21 cellular contexts compared by ENCODE assay signal in the genomic region with DNA sequence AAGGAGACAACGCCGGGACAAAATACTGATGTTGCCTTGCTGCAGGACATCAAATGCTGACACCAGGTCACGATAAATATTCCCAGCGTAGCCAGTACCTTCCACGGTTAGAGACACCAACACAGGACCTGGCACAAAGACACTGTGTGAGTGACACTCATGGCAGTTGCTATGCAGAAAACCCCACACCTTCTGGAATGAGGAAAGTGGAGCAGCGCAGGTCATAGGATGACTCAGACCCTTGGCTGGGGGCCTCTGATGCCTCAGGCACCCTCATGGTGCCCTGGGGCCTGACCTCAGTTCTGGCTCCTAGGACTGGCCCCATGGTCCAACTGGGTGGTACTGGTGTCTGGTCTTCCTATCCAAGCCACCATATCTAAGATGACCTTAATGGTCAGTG. TPM values are rescaled to one million over a fixed set of nuclear protein-coding genes. Genes with fewer than 3 reads are reported as not detected.
A peak's percentile ranks its signal among the peaks of the same experiment; 100 is the strongest.
DNase-seq lines count a peak whose midpoint lies in the region; ATAC-seq and TF ChIP-seq lines count a peak whose summit lies in the region.
"Had no signal": no experiment of that assay in that cellular context is flagged by ENCODE, and none has a peak within 500 bp of the region (broad histone marks: within the 10 kb centered on the region; RNA-seq: fewer than 3 reads in every experiment).

No MANE protein-coding gene starts in this region.

- DNase-seq in activated naive CD8-positive, alpha-beta T cell treated with anti-CD3 and anti-CD28 coated beads, Interleukin-2, amount 50 U/mL, for 24 hours = no peak
- no peak for DNase-seq in activated naive CD8-positive, alpha-beta T cell treated with anti-CD3 and anti-CD28 coated beads for 36 hours
- DNase-seq in PC-9 = peak; percentile 75 to 82
- peak; percentile 57 for DNase-seq in glomerular visceral epithelial cell (ENCODE audit: extremely low spot score)
- DNase-seq in medulla oblongata (ENCODE audit: extremely low spot score) = no peak
- DNase-seq in CD14-positive monocyte (ENCODE audit: low spot score) = no peak
- DNase-seq: activated CD8-positive, alpha-beta memory T cell treated with anti-CD3 and anti-CD28 coated beads, Interleukin-2, amount 10 ng/mL, durations not matched to agents 7 days and 5 days; activated gamma-delta T cell; aorta; endodermal cell; KG1; NCI-H1436 treated with DMSO at 0.1 percent for 48 hours; NCI-H345; sigmoid colon had no signal

- peak overlapping the region; percentile 48 for H3K27ac ChIP-seq in PC-9
- H3K27ac ChIP-seq: sigmoid colon, vagina had no signal

- no peaks in the 10 kb centered on the region for H3K9me3 Mint-ChIP-seq in activated naive CD8-positive, alpha-beta T cell treated with anti-CD3 and anti-CD28 coated beads, Interleukin-2, amount 50 U/mL, for 24 hours
- H3K9me3 Mint-ChIP-seq in activated naive CD8-positive, alpha-beta T cell treated with anti-CD3 and anti-CD28 coated beads for 36 hours = no peaks in the 10 kb centered on the region
- H3K9me3 Mint-ChIP-seq in CD14-positive monocyte = no peaks in the 10 kb centered on the region
- H3K9me3 Mint-ChIP-seq: endodermal cell had no signal

- H3K27me3 ChIP-seq in PC-9 (ENCODE audit: insufficient read depth, low read depth) = no peaks in the 10 kb centered on the region
- H3K27me3 ChIP-seq: sigmoid colon, vagina had no signal

- no peaks in the 10 kb centered on the region for H4K20me1 ChIP-seq in PC-9 (ENCODE audit: insufficient read depth)

- POLR2A ChIA-PET in PC-9 (lab: Charles Lee; ENCODE audit: unreplicated experiment) = no interaction called here

- peaks cover 27% of the 10 kb centered on the region; the same call in 1 of the 2 replicates for H3F3A ChIP-seq in PC-9 (ENCODE audit: insufficient read depth, low read depth)

- CTCF ChIA-PET in PC-9 (lab: Charles Lee) = no interaction called here

- no TSS peak for BruUV-seq in PC-9 (replicated peaks; lab: Mats Ljungman, UMichigan)

- no peak overlapping the region for H3K4me3 ChIP-seq in PC-9
- H3K4me3 ChIP-seq: sigmoid colon, vagina had no signal

- H2AFZ ChIP-seq in PC-9 = no peak overlapping the region

- H3K36me3 Mint-ChIP-seq in activated naive CD8-positive, alpha-beta T cell treated with anti-CD3 and anti-CD28 coated beads, Interleukin-2, amount 50 U/mL, for 24 hours (ENCODE audit: low read depth) = no peaks in the 10 kb centered on the region
- no peaks in the 10 kb centered on the region for H3K36me3 Mint-ChIP-seq in activated naive CD8-positive, alpha-beta T cell treated with anti-CD3 and anti-CD28 coated beads for 36 hours
- peaks cover 3% of the 10 kb centered on the region in 2 donors for H3K36me3 Mint-ChIP-seq in CD14-positive monocyte
- H3K36me3 Mint-ChIP-seq: activated CD8-positive, alpha-beta memory T cell treated with anti-CD3 and anti-CD28 coated beads, Interleukin-2, amount 10 ng/mL, durations not matched to agents 7 days and 5 days had no signal

- H3K9me3 ChIP-seq in PC-9 (ENCODE audit: insufficient read depth, low read depth) = no peaks in the 10 kb centered on the region
- H3K9me3 ChIP-seq: sigmoid colon, vagina had no signal

- ATAC-seq in activated naive CD8-positive, alpha-beta T cell treated with anti-CD3 and anti-CD28 coated beads, Interleukin-2, amount 50 U/mL, for 24 hours = peak; percentile 34
- ATAC-seq in GM19467 (IDR thresholded peaks at IDR 0.05; ENCODE audit: unreplicated experiment) (no peak), HG02885 (IDR thresholded peaks at IDR 0.05; ENCODE audit: poor library complexity, unreplicated experiment) (no peak)
- ATAC-seq: activated CD4-positive, CD25-positive, alpha-beta regulatory T cell treated with anti-CD3 and anti-CD28 coated beads, Interleukin-2, amount 50 U/mL, for 24 hours; activated CD8-positive, alpha-beta memory T cell treated with anti-CD3 and anti-CD28 coated beads, Interleukin-2, amount 10 ng/mL, durations not matched to agents 7 days and 5 days had no signal

- no peak overlapping the region for H3K4me3 Mint-ChIP-seq in activated naive CD8-positive, alpha-beta T cell treated with anti-CD3 and anti-CD28 coated beads, Interleukin-2, amount 50 U/mL, for 24 hours
- no peak overlapping the region for H3K4me3 Mint-ChIP-seq in activated naive CD8-positive, alpha-beta T cell treated with anti-CD3 and anti-CD28 coated beads for 36 hours
- H3K4me3 Mint-ChIP-seq in CD14-positive monocyte = no peak overlapping the region
- H3K4me3 Mint-ChIP-seq: activated CD8-positive, alpha-beta memory T cell treated with anti-CD3 and anti-CD28 coated beads, Interleukin-2, amount 10 ng/mL, durations not matched to agents 7 days and 5 days; endodermal cell had no signal

- H3K4me1 ChIP-seq in PC-9 (replicated peaks; ENCODE audit: insufficient read depth) = peaks cover 46% of the 10 kb centered on the region
- H3K4me1 ChIP-seq: sigmoid colon, vagina had no signal

- H3K79me2 ChIP-seq in PC-9 (ENCODE audit: low read depth) = no peaks in the 10 kb centered on the region

- H3K36me3 ChIP-seq in PC-9 (ENCODE audit: low read depth) = no peaks in the 10 kb centered on the region
- H3K36me3 ChIP-seq: sigmoid colon, vagina had no signal

- TF ChIP-seq CTCF in PC-9 (conservative IDR thresholded peaks at IDR 0.05) = no peak
- no peak for TF ChIP-seq CTCF in CD14-positive monocyte (IDR thresholded peaks at IDR 0.05)

- H3K4me1 Mint-ChIP-seq in activated naive CD8-positive, alpha-beta T cell treated with anti-CD3 and anti-CD28 coated beads, Interleukin-2, amount 50 U/mL, for 24 hours = no peaks in the 10 kb centered on the region
- H3K4me1 Mint-ChIP-seq in activated naive CD8-positive, alpha-beta T cell treated with anti-CD3 and anti-CD28 coated beads for 36 hours = no peaks in the 10 kb centered on the region
- H3K4me1 Mint-ChIP-seq in CD14-positive monocyte = peaks cover 36% of the 10 kb centered on the region
- H3K4me1 Mint-ChIP-seq: endodermal cell had no signal

- peak overlapping the region; percentile 29 for H3K4me2 ChIP-seq in PC-9

- no peaks in the 10 kb centered on the region for H3K27me3 Mint-ChIP-seq in activated naive CD8-positive, alpha-beta T cell treated with anti-CD3 and anti-CD28 coated beads, Interleukin-2, amount 50 U/mL, for 24 hours
- H3K27me3 Mint-ChIP-seq in activated naive CD8-positive, alpha-beta T cell treated with anti-CD3 and anti-CD28 coated beads for 36 hours = no peaks in the 10 kb centered on the region
- peaks cover 0 to 7% (median 2%) of the 10 kb centered on the region in 3 donors for H3K27me3 Mint-ChIP-seq in CD14-positive monocyte (ENCODE audit: low read depth in 3 of 3)
- H3K27me3 Mint-ChIP-seq: activated CD8-positive, alpha-beta memory T cell treated with anti-CD3 and anti-CD28 coated beads, Interleukin-2, amount 10 ng/mL, durations not matched to agents 7 days and 5 days had no signal

- intact Hi-C loops in PC-9 (cut with micrococcal nuclease; ENCODE audit: unreplicated experiment) (no loop called here), CD14-positive monocyte (cut with micrococcal nuclease) (no loop called here)

- H3K9me2 ChIP-seq in PC-9 (ENCODE audit: insufficient read depth) = no peaks in the 10 kb centered on the region

- no peak overlapping the region for H3K27ac Mint-ChIP-seq in activated naive CD8-positive, alpha-beta T cell treated with anti-CD3 and anti-CD28 coated beads, Interleukin-2, amount 50 U/mL, for 24 hours
- H3K27ac Mint-ChIP-seq in activated naive CD8-positive, alpha-beta T cell treated with anti-CD3 and anti-CD28 coated beads for 36 hours = no peak overlapping the region
- no peak overlapping the region for H3K27ac Mint-ChIP-seq in CD14-positive monocyte
- H3K27ac Mint-ChIP-seq: activated CD8-positive, alpha-beta memory T cell treated with anti-CD3 and anti-CD28 coated beads, Interleukin-2, amount 10 ng/mL, durations not matched to agents 7 days and 5 days; endodermal cell had no signal

RNA-seq across cellular contexts. Expression of a gene that starts 7.0 kb away (rescaled TPM):
- total RNA-seq in activated naive CD8-positive, alpha-beta T cell treated with anti-CD3 and anti-CD28 coated beads for 36 hours = under 1 TPM; 0.20 to 0.31 TPM
- 4.4 and 4.7 TPM in 2 replicates for total RNA-seq in PC-9 (2021)
- not detected for polyA plus RNA-seq in CD14-positive monocyte

RNA-seq across cellular contexts. Expression of a gene that starts 7.0 kb away (rescaled TPM):
- total RNA-seq in activated naive CD8-positive, alpha-beta T cell treated with anti-CD3 and anti-CD28 coated beads for 36 hours = not detected
- 0.22 and 0.43 TPM in 2 replicates for total RNA-seq in PC-9 (2021)
- polyA plus RNA-seq in CD14-positive monocyte = not detected
- total RNA-seq: activated CD8-positive, alpha-beta memory T cell treated with anti-CD3 and anti-CD28 coated beads, Interleukin-2, amount 10 ng/mL, durations not matched to agents 7 days and 5 days; endodermal cell; liver; osteocyte; T-helper 2 cell treated with Interferon-gamma antibody and Interleukin-4, amounts not matched to agents 100 ng/mL and 5 ng/mL, for 36 hours; vagina had no signal
- polyA plus RNA-seq: aorta, liver had no signal

RNA-seq across cellular contexts. Expression of a gene that starts 24.0 kb away (rescaled TPM):
- 10 to 100 TPM; 14.1 to 14.4 TPM for total RNA-seq in activated naive CD8-positive, alpha-beta T cell treated with anti-CD3 and anti-CD28 coated beads for 36 hours
- 38.6 and 44.1 TPM in 2 replicates for total RNA-seq in PC-9 (2021)
- polyA plus RNA-seq in CD14-positive monocyte = 1 to 10 TPM; 6.3 to 9.6 TPM

RNA-seq across cellular contexts. Expression of a gene that starts 24.5 kb away (rescaled TPM):
- 10 to 100 TPM; 31.6 to 32.5 TPM for total RNA-seq in activated naive CD8-positive, alpha-beta T cell treated with anti-CD3 and anti-CD28 coated beads for 36 hours
- 187 and 195 TPM in 2 replicates for total RNA-seq in PC-9 (2021)
- 10 to 100 TPM; 44.5 to 74.3 TPM for polyA plus RNA-seq in CD14-positive monocyte

RNA-seq across cellular contexts. Expression of a gene that starts 33.2 kb away (rescaled TPM):
- under 1 TPM in 1 of 2 experiments, not detected in 1; 0.66 TPM for total RNA-seq in activated naive CD8-positive, alpha-beta T cell treated with anti-CD3 and anti-CD28 coated beads for 36 hours
- total RNA-seq in PC-9 (2021) = 1.2 and 1.3 TPM in 2 replicates
- polyA plus RNA-seq in CD14-positive monocyte = not detected
- total RNA-seq: aorta, osteocyte, sigmoid colon, vagina had no signal
- polyA plus RNA-seq: aorta, liver had no signal

Comparison
In these comparisons a context has a peak if more than half of its experiments do, and no peak if none do; other contexts are left out.
1. DNase-seq: peak in PC-9 (2 of 2) and glomerular visceral epithelial cell (single experiment); none in activated naive CD8-positive, alpha-beta T cell treated with anti-CD3 and anti-CD28 coated beads, Interleukin-2, amount 50 U/mL, for 24 hours (single experiment), activated naive CD8-positive, alpha-beta T cell treated with anti-CD3 and anti-CD28 coated beads for 36 hours (single experiment), medulla oblongata (single experiment) and CD14-positive monocyte (single experiment).